In genomic region chr2:55111230-55111569, GRCh38 we compare ENCODE assay signal across 11 cellular contexts.
DNase-seq lines count a peak whose midpoint lies in the region; ATAC-seq and TF ChIP-seq lines count a peak whose summit lies in the region.
"Had no signal": no experiment of that assay in that cellular context is flagged by ENCODE, and none has a peak within 500 bp of the region (broad histone marks: within the 10 kb centered on the region; RNA-seq: fewer than 3 reads in every experiment).

No MANE protein-coding gene starts in this region.

- TF ChIP-seq POLR2A in uterus (IDR thresholded peaks at IDR 0.05) = no peak

- H3K36me3 Mint-ChIP-seq in neural crest cell (ENCODE audit: low read depth) = no peaks in the 10 kb centered on the region

- H3K27ac Mint-ChIP-seq in neural crest cell (ENCODE audit: unreplicated experiment) = peak overlapping the region; percentile 95
- H3K27ac Mint-ChIP-seq: activated T-cell treated with anti-CD3 and anti-CD28 coated beads, Interleukin-2, amount 50 U/mL, for 72 hours had no signal

- TF ChIP-seq CTCF in left ventricle myocardium inferior (IDR thresholded peaks at IDR 0.05; ENCODE audit: borderline replicate concordance) = no peak
- TF ChIP-seq CTCF in colonic mucosa (IDR thresholded peaks at IDR 0.05) = no peak
- TF ChIP-seq CTCF in neural crest cell (conservative IDR thresholded peaks at IDR 0.05) = no peak
- TF ChIP-seq CTCF in uterus (IDR thresholded peaks at IDR 0.05) = no peak

- H3K9me3 ChIP-seq in left ventricle myocardium inferior (replicated peaks) = no peaks in the 10 kb centered on the region
- no peaks in the 10 kb centered on the region for H3K9me3 ChIP-seq in colonic mucosa
- no peaks in the 10 kb centered on the region for H3K9me3 ChIP-seq in uterus
- H3K9me3 ChIP-seq: mucosa of descending colon had no signal

- DNase-seq in left ventricle myocardium inferior (no peak), Right ventricle myocardium superior (no peak), colonic mucosa (no peak), neural crest cell (ENCODE audit: low read depth, low spot score) (no peak), uterus (no peak), NOMO-1 (lab: John Stamatoyannopoulos, UW; ENCODE audit: unreplicated experiment in 2 of 2) (no peak)
- DNase-seq: activated T-cell treated with anti-CD3 and anti-CD28 coated beads, Interleukin-2, amount 50 U/mL, for 72 hours; stimulated activated naive CD8-positive, alpha-beta T cell treated with anti-CD3 and anti-CD28 coated beads, Interleukin-15, Interleukin-2, amounts not matched to agents 100 U/mL and 50 U/mL, for 24 hours had no signal

- ATAC-seq in Right ventricle myocardium superior (ENCODE audit: poor library complexity) = no peak
- ATAC-seq in HG02870 (IDR thresholded peaks at IDR 0.05; ENCODE audit: unreplicated experiment) = no peak
- no peak for ATAC-seq in GM21381 (IDR thresholded peaks at IDR 0.05; ENCODE audit: unreplicated experiment)
- ATAC-seq: activated T-cell treated with anti-CD3 and anti-CD28 coated beads, Interleukin-2, amount 50 U/mL, for 72 hours; stimulated activated naive CD8-positive, alpha-beta T cell treated with anti-CD3 and anti-CD28 coated beads, Interleukin-15, Interleukin-2, amounts not matched to agents 100 U/mL and 50 U/mL, for 24 hours had no signal

- H3K4me3 Mint-ChIP-seq in neural crest cell = no peak overlapping the region
- H3K4me3 Mint-ChIP-seq: activated T-cell treated with anti-CD3 and anti-CD28 coated beads, Interleukin-2, amount 50 U/mL, for 72 hours had no signal

- no peaks in the 10 kb centered on the region for H3K9me3 Mint-ChIP-seq in neural crest cell
- H3K9me3 Mint-ChIP-seq: activated T-cell treated with anti-CD3 and anti-CD28 coated beads, Interleukin-2, amount 50 U/mL, for 72 hours had no signal

- H3K4me1 ChIP-seq in left ventricle myocardium inferior = peaks cover 25% of the 10 kb centered on the region
- H3K4me1 ChIP-seq in colonic mucosa = peaks cover 5% of the 10 kb centered on the region
- H3K4me1 ChIP-seq in uterus = peaks cover 0 to 22% of the 10 kb centered on the region in 2 donors

- no peaks in the 10 kb centered on the region for H3K27me3 ChIP-seq in left ventricle myocardium inferior (ENCODE audit: low read depth)
- H3K27me3 ChIP-seq in colonic mucosa = no peaks in the 10 kb centered on the region
- no peaks in the 10 kb centered on the region for H3K27me3 ChIP-seq in uterus

- no peaks in the 10 kb centered on the region for H3K27me3 Mint-ChIP-seq in neural crest cell (ENCODE audit: low read depth)

- H3K4me3 ChIP-seq in left ventricle myocardium inferior (no peak overlapping the region), colonic mucosa (no peak overlapping the region), uterus (no peak overlapping the region)
- H3K4me3 ChIP-seq: mucosa of descending colon had no signal

- H3K9ac ChIP-seq in colonic mucosa (ENCODE audit: low read depth in 2 of 2, low read length in 2 of 2) = no peak overlapping the region

- peak overlapping the region; percentile 76 for H3K27ac ChIP-seq in left ventricle myocardium inferior (replicated peaks)
- peak overlapping the region; percentile 74 for H3K27ac ChIP-seq in colonic mucosa
- H3K27ac ChIP-seq in uterus = peak overlapping the region; percentile 90

- H3K4me1 Mint-ChIP-seq in neural crest cell = peaks cover 27% of the 10 kb centered on the region

- H3K36me3 ChIP-seq in left ventricle myocardium inferior (no peaks in the 10 kb centered on the region), colonic mucosa (no peaks in the 10 kb centered on the region), uterus (no peaks in the 10 kb centered on the region)

- intact Hi-C loops in left ventricle myocardium inferior (cut with micrococcal nuclease) (no loop called here), Right ventricle myocardium superior (cut with DNase I) (loop anchor here (5.0 kb wide), 1 partner anchor 46 kb away; no protein-coding TSS in a partner anchor), colonic mucosa (cut with DNase I) (no loop called here), uterus (cut with DNase I; ENCODE audit: low total_unique reads) (no loop called here)
